In the genomic region with DNA sequence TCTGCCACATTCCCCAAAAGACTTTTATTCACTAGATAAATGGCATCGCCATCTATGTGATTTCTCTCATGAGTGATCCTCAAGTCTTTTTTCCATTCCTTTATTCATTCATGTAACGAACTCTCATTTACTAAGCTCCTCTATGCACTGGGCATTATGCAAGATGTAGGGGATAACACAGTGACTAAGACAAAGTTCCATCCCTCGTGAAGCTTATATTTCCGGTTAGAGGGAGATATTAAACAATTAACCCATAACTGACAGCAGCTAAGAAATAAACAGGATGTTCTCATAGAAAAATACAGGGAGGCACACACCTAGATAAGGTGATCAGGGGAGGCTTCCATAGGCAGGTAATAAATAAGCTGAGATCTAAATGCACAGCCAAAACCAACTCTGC, we compare ENCODE assay signal across 26 cellular contexts. TPM values are rescaled to one million over a fixed set of nuclear protein-coding genes. Genes with fewer than 3 reads are reported as not detected.
A peak's percentile ranks its signal among the peaks of the same experiment; 100 is the strongest.
DNase-seq lines count a peak whose midpoint lies in the region; ATAC-seq and TF ChIP-seq lines count a peak whose summit lies in the region.
"Had no signal": no experiment of that assay in that cellular context is flagged by ENCODE, and none has a peak within 500 bp of the region (broad histone marks: within the 10 kb centered on the region; RNA-seq: fewer than 3 reads in every experiment).

No MANE protein-coding gene starts in this region.

- no peak overlapping the region for H3K27ac ChIP-seq in CD4-positive, CD25-positive, alpha-beta regulatory T cell (ENCODE audit: insufficient read depth, low read length, poor library complexity, severe bottlenecking)
- peak overlapping the region; percentile 48; the same call in 1 of the 2 replicates for H3K27ac ChIP-seq in Panc1 (ENCODE audit: low read length)
- H3K27ac ChIP-seq in CD8-positive, alpha-beta T cell (ENCODE audit: low read depth, low read length), result no peak overlapping the region
- H3K27ac ChIP-seq: breast epithelium, coronary artery, heart left ventricle, PC-9, SJCRH30, tibial artery had no signal

- H3K27me3 Mint-ChIP-seq in CD4-positive, CD25-positive, alpha-beta regulatory T cell, result peaks cover 4% of the 10 kb centered on the region
- no peaks in the 10 kb centered on the region for H3K27me3 Mint-ChIP-seq in CD8-positive, alpha-beta T cell (ENCODE audit: low read depth)
- H3K27me3 Mint-ChIP-seq: naive B cell had no signal

- intact Hi-C loops in Panc1 (cut with micrococcal nuclease; ENCODE audit: unreplicated experiment), result no loop called here
- intact Hi-C loops in CD8-positive, alpha-beta T cell (cut with DNase I, micrococcal nuclease), result no loop called here

- peak overlapping the region in 2 of 3 donors; percentile 39 to 44 for H3K27ac Mint-ChIP-seq in CD4-positive, CD25-positive, alpha-beta regulatory T cell
- no peak overlapping the region for H3K27ac Mint-ChIP-seq in CD8-positive, alpha-beta T cell

- peaks cover 9% of the 10 kb centered on the region for H3K4me1 ChIP-seq in CD4-positive, CD25-positive, alpha-beta regulatory T cell (ENCODE audit: control insufficient read depth, insufficient read depth, low read length, poor library complexity, severe bottlenecking)
- H3K4me1 ChIP-seq in Panc1 (ENCODE audit: control insufficient read depth, insufficient read depth, low read length), result peaks cover 45% of the 10 kb centered on the region
- no peaks in the 10 kb centered on the region for H3K4me1 ChIP-seq in CD8-positive, alpha-beta T cell (ENCODE audit: insufficient read depth, low read length)
- H3K4me1 ChIP-seq: breast epithelium had no signal

- peak overlapping the region in 1 of 4 donors; percentile 21 for H3K4me3 Mint-ChIP-seq in CD4-positive, CD25-positive, alpha-beta regulatory T cell
- H3K4me3 Mint-ChIP-seq in CD8-positive, alpha-beta T cell, result no peak overlapping the region

- H3K9me3 Mint-ChIP-seq in CD4-positive, CD25-positive, alpha-beta regulatory T cell, result peaks cover 0 to under 1% (median 0%) of the 10 kb centered on the region in 7 donors
- no peaks in the 10 kb centered on the region for H3K9me3 Mint-ChIP-seq in CD8-positive, alpha-beta T cell
- H3K9me3 Mint-ChIP-seq: naive B cell had no signal

- TF ChIP-seq CTCF in Panc1 (IDR thresholded peaks at IDR 0.05), result no peak
- no peak for TF ChIP-seq CTCF in fibroblast of mammary gland (conservative IDR thresholded peaks at IDR 0.05; ENCODE audit: control insufficient read depth, insufficient read depth, low read depth, low read length)
- TF ChIP-seq CTCF in CD8-positive, alpha-beta T cell (IDR thresholded peaks at IDR 0.05), result no peak

- CTCF ChIA-PET in Panc1 (lab: Charles Lee), result no interaction called here
- CTCF ChIA-PET in CD8-positive, alpha-beta T cell (lab: Charles Lee), result interaction anchor here (0.7 to 1.1 kb wide), 5 partner anchors 42 to 225 kb away, joined by 3 to 6 read pairs (median 3); no protein-coding TSS in a partner anchor

- H3K36me3 Mint-ChIP-seq in CD4-positive, CD25-positive, alpha-beta regulatory T cell, result no peaks in the 10 kb centered on the region
- no peaks in the 10 kb centered on the region for H3K36me3 Mint-ChIP-seq in CD8-positive, alpha-beta T cell
- H3K36me3 Mint-ChIP-seq: naive B cell had no signal

- peak; percentile 19 to 47 for ATAC-seq in CD4-positive, CD25-positive, alpha-beta regulatory T cell (ENCODE audit: low read depth in 2 of 2)
- ATAC-seq in Panc1 (no peak), HG02981 (IDR thresholded peaks at IDR 0.05; ENCODE audit: unreplicated experiment) (no peak)
- no peak for ATAC-seq in CD8-positive, alpha-beta T cell
- ATAC-seq: heart left ventricle, HepG2, left colon had no signal

- H3K27me3 ChIP-seq in CD4-positive, CD25-positive, alpha-beta regulatory T cell (ENCODE audit: control insufficient read depth, insufficient read depth, low read length), result no peaks in the 10 kb centered on the region
- H3K27me3 ChIP-seq in Panc1 (ENCODE audit: control insufficient read depth, insufficient read depth, low read length), result no peaks in the 10 kb centered on the region
- H3K27me3 ChIP-seq in CD8-positive, alpha-beta T cell (ENCODE audit: insufficient read depth, low read length), result no peaks in the 10 kb centered on the region
- H3K27me3 ChIP-seq: breast epithelium, heart left ventricle, SJCRH30 had no signal

- no TSS peak for BruUV-seq in Panc1 (replicated peaks; lab: Mats Ljungman, UMichigan)

- in situ Hi-C loops in Panc1 (cut with HindIII; ENCODE audit: low pct_unique_long_range_greater_than_20kb, low sequenced_read_pairs), result no loop called here

- H3K4me1 Mint-ChIP-seq in CD4-positive, CD25-positive, alpha-beta regulatory T cell, result peaks cover 9 to 32% (median 14%) of the 10 kb centered on the region in 4 donors
- H3K4me1 Mint-ChIP-seq in CD8-positive, alpha-beta T cell (ENCODE audit: low read depth), result peaks cover 4% of the 10 kb centered on the region

- POLR2A ChIA-PET in Panc1 (lab: Charles Lee), result no interaction called here
- POLR2A ChIA-PET in CD8-positive, alpha-beta T cell (lab: Charles Lee), result no interaction called here

- peak in 1 of 3 donors; percentile 38 for DNase-seq in CD4-positive, CD25-positive, alpha-beta regulatory T cell
- DNase-seq in HCEC 1CT, result peak; percentile 56
- DNase-seq in Panc1 (ENCODE audit: low read depth, low spot score), result no peak
- peak; percentile 38 for DNase-seq in fibroblast of mammary gland (ENCODE audit: low read depth)
- DNase-seq in CD8-positive, alpha-beta T cell, result no peak
- no peak for DNase-seq in T-helper 1 cell
- no peak for DNase-seq in NCI-H2107 (lab: John Stamatoyannopoulos, UW)
- DNase-seq: activated CD4-positive, alpha-beta T cell treated with anti-CD3 and anti-CD28 coated beads, Interleukin-2, amount 50 U/mL, for 1 hour; activated CD8-positive, alpha-beta memory T cell treated with anti-CD3 and anti-CD28 coated beads, Interleukin-2, amount 50 U/mL, for 48 hours; activated effector memory CD4-positive, alpha-beta T cell treated with anti-CD3 and anti-CD28 coated beads, Interleukin-2, amount 50 U/mL, for 16 hours; heart left ventricle; left colon; mesendoderm; naive B cell; NCI-H1694; NCI-H2171 treated with DMSO at 0.1 percent for 48 hours; nucleus accumbens; PC-9; SJCRH30; stimulated activated CD4-positive, alpha-beta T cell treated with anti-CD3 and anti-CD28 coated beads, Interleukin-2, amount 100 ng/mL, for 48 hours; stimulated activated naive CD4-positive, alpha-beta T cell treated with Interleukin-2 at 50 U/mL for 16 hours; tibial artery had no signal

- H3K36me3 ChIP-seq in CD4-positive, CD25-positive, alpha-beta regulatory T cell (ENCODE audit: control insufficient read depth, insufficient read depth, low read length), result no peaks in the 10 kb centered on the region
- H3K36me3 ChIP-seq in Panc1 (ENCODE audit: control insufficient read depth, insufficient read depth, low read length), result no peaks in the 10 kb centered on the region
- H3K36me3 ChIP-seq in CD8-positive, alpha-beta T cell (ENCODE audit: insufficient read depth, low read length), result no peaks in the 10 kb centered on the region
- H3K36me3 ChIP-seq: breast epithelium, heart left ventricle, SJCRH30, tibial artery had no signal

- no peaks in the 10 kb centered on the region for H3K9me3 ChIP-seq in CD4-positive, CD25-positive, alpha-beta regulatory T cell (ENCODE audit: control insufficient read depth in 2 of 2, low read length in 2 of 2)
- no peaks in the 10 kb centered on the region for H3K9me3 ChIP-seq in Panc1 (ENCODE audit: control insufficient read depth, insufficient read depth, low read depth, low read length)
- H3K9me3 ChIP-seq in CD8-positive, alpha-beta T cell (ENCODE audit: low read length), result no peaks in the 10 kb centered on the region
- H3K9me3 ChIP-seq: breast epithelium, heart left ventricle, SJCRH30, tibial artery had no signal

- no peak overlapping the region for H3K4me3 ChIP-seq in CD4-positive, CD25-positive, alpha-beta regulatory T cell (ENCODE audit: low read depth, low read length)
- H3K4me3 ChIP-seq in Panc1 (ENCODE audit: low read depth in 2 of 2, low read length in 2 of 2) (no peak overlapping the region), fibroblast of mammary gland (ENCODE audit: control insufficient read depth, low read depth, low read length) (no peak overlapping the region)
- no peak overlapping the region for H3K4me3 ChIP-seq in CD8-positive, alpha-beta T cell (ENCODE audit: low read depth, low read length)
- H3K4me3 ChIP-seq: breast epithelium, coronary artery, heart left ventricle, PC-9, SJCRH30, tibial artery had no signal

RNA-seq across cellular contexts. Expression of a gene that starts 17.2 kb away (rescaled TPM):
- 264 TPM for total RNA-seq in CD4-positive, CD25-positive, alpha-beta regulatory T cell
- 10 to 100 TPM; 40.8 to 58.5 (median 50.1) TPM for polyA plus RNA-seq in CD4-positive, CD25-positive, alpha-beta regulatory T cell
- total RNA-seq in Panc1 (2021; ENCODE audit: unreplicated experiment), result 20.0 TPM
- polyA plus RNA-seq in Panc1 (2012; ENCODE audit: insufficient read length), result 18.5 TPM
- total RNA-seq in CD8-positive, alpha-beta T cell, result 100 to 1,000 TPM; 111 to 117 TPM

Comparison
In these comparisons a context has a peak if more than half of its experiments do, and no peak if none do; other contexts are left out.
1. ATAC-seq: peak in CD4-positive, CD25-positive, alpha-beta regulatory T cell (2 of 2); none in Panc1 (single experiment), CD8-positive, alpha-beta T cell (single experiment) and HG02981 (single experiment).
2. DNase-seq: peak in HCEC 1CT (single experiment) and fibroblast of mammary gland (single experiment); none in Panc1 (single experiment), CD8-positive, alpha-beta T cell (0 of 7), T-helper 1 cell (0 of 5) and NCI-H2107 (single experiment).